9 cellular contexts compared by ENCODE assay signal in the genomic region with DNA sequence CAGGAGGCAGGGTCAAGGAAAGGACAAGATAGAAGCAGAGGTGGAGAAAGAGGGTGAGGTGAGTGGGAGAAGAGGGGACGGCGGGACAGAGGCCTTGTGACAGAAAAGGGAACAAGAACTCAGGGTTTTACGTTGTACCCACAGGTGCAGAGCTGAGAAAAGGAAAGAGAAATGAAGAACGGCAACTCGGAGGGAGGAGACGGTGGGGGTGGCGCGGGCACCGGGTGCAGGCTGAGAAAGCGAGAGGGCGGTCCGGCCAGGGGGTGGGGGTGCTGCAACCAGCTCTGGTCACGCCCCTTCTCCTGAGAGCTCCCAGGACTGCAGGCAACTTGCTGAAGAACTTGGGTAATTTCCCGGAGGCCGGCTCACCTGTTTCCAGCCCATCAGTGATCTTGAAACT.
A peak's percentile ranks its signal among the peaks of the same experiment; 100 is the strongest.
DNase-seq lines count a peak whose midpoint lies in the region; ATAC-seq and TF ChIP-seq lines count a peak whose summit lies in the region.
"Had no signal": no experiment of that assay in that cellular context is flagged by ENCODE, and none has a peak within 500 bp of the region (broad histone marks: within the 10 kb centered on the region; RNA-seq: fewer than 3 reads in every experiment).

No MANE protein-coding gene starts in this region.

- peaks cover 69% of the 10 kb centered on the region for H3K4me1 Mint-ChIP-seq in activated CD4-positive, alpha-beta memory T cell treated with anti-CD3 and anti-CD28 coated beads for 36 hours (ENCODE audit: low read depth)
- H3K4me1 Mint-ChIP-seq in glutamatergic neuron (ENCODE audit: low read depth, unreplicated experiment), result peaks cover 10% of the 10 kb centered on the region

- POLR2A ChIA-PET in activated CD4-positive, alpha-beta memory T cell treated with anti-CD3 and anti-CD28 coated beads for 36 hours (lab: Charles Lee), result interaction anchor here (0.6 to 1.0 kb wide), 4 partner anchors 22 to 89 kb away, joined by 3 to 5 read pairs (median 3); no protein-coding TSS in a partner anchor

- H3K27me3 Mint-ChIP-seq in activated CD4-positive, alpha-beta memory T cell treated with anti-CD3 and anti-CD28 coated beads for 36 hours, result no peaks in the 10 kb centered on the region
- H3K27me3 Mint-ChIP-seq in glutamatergic neuron (ENCODE audit: unreplicated experiment), result peaks cover 7% of the 10 kb centered on the region

- intact Hi-C loops in activated CD4-positive, alpha-beta memory T cell treated with anti-CD3 and anti-CD28 coated beads for 36 hours (cut with micrococcal nuclease), result loop anchor here (1.0 to 10.0 kb wide), 7 partner anchors 14 to 176 kb away; a partner anchor contains a TSS

- H3K4me3 Mint-ChIP-seq in activated CD4-positive, alpha-beta memory T cell treated with anti-CD3 and anti-CD28 coated beads for 36 hours, result peak overlapping the region; percentile 63
- no peak overlapping the region for H3K4me3 Mint-ChIP-seq in glutamatergic neuron (ENCODE audit: unreplicated experiment)

- DNase-seq in activated CD4-positive, alpha-beta memory T cell treated with anti-CD3 and anti-CD28 coated beads for 36 hours, result peak; percentile 97
- no peak for DNase-seq in foreskin keratinocyte
- DNase-seq in stimulated activated CD4-positive, alpha-beta T cell treated with anti-CD3 and anti-CD28 coated beads, Interleukin-2, amount 100 ng/mL, for 24 hours, result peak; percentile 86 to 93
- DNase-seq in NCI-H82 treated with DMSO at 0.1 percent for 48 hours (lab: John Stamatoyannopoulos, UW; ENCODE audit: unreplicated experiment), result no peak
- no peak for DNase-seq in glutamatergic neuron
- DNase-seq in HK-2 (ENCODE audit: unreplicated experiment), result no peak

- no peaks in the 10 kb centered on the region for H3K27me3 ChIP-seq in foreskin keratinocyte
- H3K27me3 ChIP-seq: SJSA1 had no signal

- peak; percentile 79 for ATAC-seq in GM19395 (IDR thresholded peaks at IDR 0.05; ENCODE audit: unreplicated experiment)
- ATAC-seq in HG03342 (IDR thresholded peaks at IDR 0.05; ENCODE audit: unreplicated experiment), result peak; percentile 83
- ATAC-seq in foreskin keratinocyte, result peak; percentile 61

- peak overlapping the region; percentile 91 for H3K27ac Mint-ChIP-seq in activated CD4-positive, alpha-beta memory T cell treated with anti-CD3 and anti-CD28 coated beads for 36 hours
- no peak overlapping the region for H3K27ac Mint-ChIP-seq in glutamatergic neuron (ENCODE audit: unreplicated experiment)

- peaks cover 35% of the 10 kb centered on the region for H3K36me3 Mint-ChIP-seq in activated CD4-positive, alpha-beta memory T cell treated with anti-CD3 and anti-CD28 coated beads for 36 hours
- no peaks in the 10 kb centered on the region for H3K36me3 Mint-ChIP-seq in glutamatergic neuron (ENCODE audit: unreplicated experiment)

- CTCF ChIA-PET in activated CD4-positive, alpha-beta memory T cell treated with anti-CD3 and anti-CD28 coated beads for 36 hours (lab: Charles Lee), result interaction anchor here (1.3 kb wide), 1 partner anchor 91 kb away, joined by 3 read pairs; no protein-coding TSS in a partner anchor

- H3K4me1 ChIP-seq in foreskin keratinocyte, result no peaks in the 10 kb centered on the region
- H3K4me1 ChIP-seq: SJSA1 had no signal

- no peak overlapping the region for H3K27ac ChIP-seq in foreskin keratinocyte
- H3K27ac ChIP-seq: SJSA1 had no signal

- no peaks in the 10 kb centered on the region for H3K9me3 Mint-ChIP-seq in activated CD4-positive, alpha-beta memory T cell treated with anti-CD3 and anti-CD28 coated beads for 36 hours
- H3K9me3 Mint-ChIP-seq in glutamatergic neuron (ENCODE audit: unreplicated experiment), result peaks cover 4% of the 10 kb centered on the region

- TF ChIP-seq CTCF in foreskin keratinocyte (conservative IDR thresholded peaks at IDR 0.05) (no peak), glutamatergic neuron (IDR thresholded peaks at IDR 0.05; ENCODE audit: partially characterized antibody, unreplicated experiment) (no peak)

Comparison
In these comparisons a context has a peak if more than half of its experiments do, and no peak if none do; other contexts are left out.
1. DNase-seq: peak in activated CD4-positive, alpha-beta memory T cell treated with anti-CD3 and anti-CD28 coated beads for 36 hours (single experiment) and stimulated activated CD4-positive, alpha-beta T cell treated with anti-CD3 and anti-CD28 coated beads, Interleukin-2, amount 100 ng/mL, for 24 hours (2 of 2); none in foreskin keratinocyte (0 of 2), NCI-H82 treated with DMSO at 0.1 percent for 48 hours (single experiment), glutamatergic neuron (single experiment) and HK-2 (single experiment).
2. Peak in every context shown above with its lines, with median percentiles within 50 percentile points of each other: ATAC-seq.